1 cellular context compared by ENCODE assay signal in genomic region chr3:4994823-4995499, GRCh38.
TF ChIP-seq lines count a peak whose summit lies in the region.

No MANE protein-coding gene starts in this region.

TF ChIP-seq in Ishikawa, 13 proteins besides CTCF, POLR2A, EP300 and RAD21 (continued from another document):
- TF ChIP-seq USF1 (IDR thresholded peaks at IDR 0.05) = no peak
- no peak for TF ChIP-seq EGR1 (IDR thresholded peaks at IDR 0.05)
- no peak for TF ChIP-seq TEAD4 (IDR thresholded peaks at IDR 0.05)
- TF ChIP-seq NFIC (IDR thresholded peaks at IDR 0.05) = no peak
- no peak for TF ChIP-seq CEBPB (IDR thresholded peaks at IDR 0.05)
- no peak for TF ChIP-seq YY1 (IDR thresholded peaks at IDR 0.05; ENCODE audit: low read depth)
- no peak for TF ChIP-seq TCF12 (IDR thresholded peaks at IDR 0.05; ENCODE audit: low read depth)
TF ChIP-seq in Ishikawa: peak in this region for 0.
